11 cellular contexts compared by ENCODE assay signal in genomic region chr2:227608469-227609338, GRCh38. TPM values are rescaled to one million over a fixed set of nuclear protein-coding genes. Genes with fewer than 3 reads are reported as not detected.
DNase-seq lines count a peak whose midpoint lies in the region; ATAC-seq and TF ChIP-seq lines count a peak whose summit lies in the region.
"Had no signal": no experiment of that assay in that cellular context is flagged by ENCODE, and none has a peak within 500 bp of the region (broad histone marks: within the 10 kb centered on the region; RNA-seq: fewer than 3 reads in every experiment).

No MANE protein-coding gene starts in this region.

- H2BK15ac ChIP-seq in mesendoderm (replicated peaks; ENCODE audit: low read depth): no peak overlapping the region

- no peak overlapping the region for H3K4me3 Mint-ChIP-seq in activated T-cell treated with anti-CD3 and anti-CD28 coated beads, Interleukin-2, amount 50 U/mL, for 72 hours
- H3K4me3 Mint-ChIP-seq: activated naive CD4-positive, alpha-beta T cell treated with anti-CD3 and anti-CD28 coated beads, Interleukin-2, amount 10 ng/mL, durations not matched to agents 7 days and 5 days; CD4-positive, CD25-positive, alpha-beta regulatory T cell had no signal

- H3K79me1 ChIP-seq in mesendoderm (ENCODE audit: low read length): no peaks in the 10 kb centered on the region

- H3K36me3 Mint-ChIP-seq in activated T-cell treated with anti-CD3 and anti-CD28 coated beads, Interleukin-2, amount 50 U/mL, for 72 hours (ENCODE audit: insufficient read depth in 2 of 2): no peaks in the 10 kb centered on the region
- H3K36me3 Mint-ChIP-seq in activated naive CD4-positive, alpha-beta T cell treated with anti-CD3 and anti-CD28 coated beads, Interleukin-2, amount 50 U/mL, for 72 hours: no peaks in the 10 kb centered on the region
- H3K36me3 Mint-ChIP-seq: activated naive CD4-positive, alpha-beta T cell treated with anti-CD3 and anti-CD28 coated beads, Interleukin-2, amount 10 ng/mL, durations not matched to agents 7 days and 5 days; CD4-positive, CD25-positive, alpha-beta regulatory T cell had no signal

- H3K4me1 Mint-ChIP-seq in activated T-cell treated with anti-CD3 and anti-CD28 coated beads, Interleukin-2, amount 50 U/mL, for 72 hours (ENCODE audit: low read depth): peaks cover 7% of the 10 kb centered on the region

- no peak overlapping the region for H3K4me2 ChIP-seq in mesendoderm (ENCODE audit: low read length)

- H3K56ac ChIP-seq in mesendoderm (ENCODE audit: low read length): no peak overlapping the region

- no peak overlapping the region for H3K27ac ChIP-seq in mesendoderm (ENCODE audit: low read depth, low read length)

- WGBS in mesendoderm (ENCODE audit: extremely low coverage, insufficient coverage, low lambda C conversion rate): no CpG with 5 or more reads among the region's 16 CpGs

- H3K27me3 ChIP-seq in mesendoderm (ENCODE audit: insufficient read depth, low read length, poor library complexity): no peaks in the 10 kb centered on the region

- H3K36me3 ChIP-seq in mesendoderm (ENCODE audit: control insufficient read depth, insufficient read depth, low read length): no peaks in the 10 kb centered on the region

- H3K23ac ChIP-seq in mesendoderm (ENCODE audit: low read length): no peak overlapping the region

- H3K27me3 Mint-ChIP-seq in activated T-cell treated with anti-CD3 and anti-CD28 coated beads, Interleukin-2, amount 50 U/mL, for 72 hours (ENCODE audit: low read depth): peaks cover 44% of the 10 kb centered on the region

- no peak overlapping the region for H3K9ac ChIP-seq in mesendoderm (ENCODE audit: low read length)

- no peaks in the 10 kb centered on the region for H3K9me3 Mint-ChIP-seq in activated T-cell treated with anti-CD3 and anti-CD28 coated beads, Interleukin-2, amount 50 U/mL, for 72 hours
- no peaks in the 10 kb centered on the region for H3K9me3 Mint-ChIP-seq in activated naive CD4-positive, alpha-beta T cell treated with anti-CD3 and anti-CD28 coated beads, Interleukin-2, amount 50 U/mL, for 72 hours
- H3K9me3 Mint-ChIP-seq: activated naive CD4-positive, alpha-beta T cell treated with anti-CD3 and anti-CD28 coated beads, Interleukin-2, amount 10 ng/mL, durations not matched to agents 7 days and 5 days; CD4-positive, CD25-positive, alpha-beta regulatory T cell had no signal

- no peak overlapping the region for H4K8ac ChIP-seq in mesendoderm (ENCODE audit: low read depth, low read length)

- H3K79me2 ChIP-seq in mesendoderm (ENCODE audit: control insufficient read depth, insufficient read depth, low read length): no peaks in the 10 kb centered on the region

- no peak overlapping the region for H4K5ac ChIP-seq in mesendoderm (ENCODE audit: low read length)

- peak overlapping the region; percentile 81 for H3K27ac Mint-ChIP-seq in activated T-cell treated with anti-CD3 and anti-CD28 coated beads, Interleukin-2, amount 50 U/mL, for 72 hours
- H3K27ac Mint-ChIP-seq in activated naive CD4-positive, alpha-beta T cell treated with anti-CD3 and anti-CD28 coated beads, Interleukin-2, amount 50 U/mL, for 72 hours: no peak overlapping the region
- H3K27ac Mint-ChIP-seq: activated naive CD4-positive, alpha-beta T cell treated with anti-CD3 and anti-CD28 coated beads, Interleukin-2, amount 10 ng/mL, durations not matched to agents 7 days and 5 days; CD4-positive, CD25-positive, alpha-beta regulatory T cell had no signal

- no peak overlapping the region for H3K4ac ChIP-seq in mesendoderm (ENCODE audit: low read depth, low read length)

- intact Hi-C loops in left ventricle myocardium superior (cut with micrococcal nuclease) (no loop called here), cardiac septum (cut with DNase I) (no loop called here)

- no peak overlapping the region for H2BK5ac ChIP-seq in mesendoderm (ENCODE audit: low read length)

- no peaks in the 10 kb centered on the region for H3K4me1 ChIP-seq in mesendoderm (ENCODE audit: control insufficient read depth, low read depth, low read length)

- no peak overlapping the region for H3K4me3 ChIP-seq in mesendoderm (ENCODE audit: low read length)

- H3K18ac ChIP-seq in mesendoderm (ENCODE audit: low read length): no peak overlapping the region

- H2AK5ac ChIP-seq in mesendoderm (ENCODE audit: low read length): no peak overlapping the region

- ATAC-seq in left ventricle myocardium superior: peak; percentile 35
- ATAC-seq in HG03571 (IDR thresholded peaks at IDR 0.05; ENCODE audit: unreplicated experiment): peak; percentile 56
- peak in 1 of 2 donors; percentile 36 for ATAC-seq in activated T-cell treated with anti-CD3 and anti-CD28 coated beads, Interleukin-2, amount 50 U/mL, for 72 hours (replicated peaks in 1 of 2)
- no peak for ATAC-seq in SK-N-SH treated with all-trans-retinoic acid at 6 μM for 48 hours
- no peak for ATAC-seq in activated naive CD4-positive, alpha-beta T cell treated with anti-CD3 and anti-CD28 coated beads, Interleukin-2, amount 50 U/mL, for 72 hours
- ATAC-seq: HCT116 had no signal

- no peak for DNase-seq in left ventricle myocardium superior
- no peak for DNase-seq in cardiac septum (ENCODE audit: low spot score)
- DNase-seq in activated T-cell treated with anti-CD3 and anti-CD28 coated beads, Interleukin-2, amount 50 U/mL, for 72 hours: peak in 1 of 2 donors; percentile 5
- DNase-seq in mesendoderm: no peak
- no peak for DNase-seq in SW 1271 (lab: John Stamatoyannopoulos, UW)
- no peak for DNase-seq in activated naive CD4-positive, alpha-beta T cell treated with anti-CD3 and anti-CD28 coated beads, Interleukin-2, amount 50 U/mL, for 72 hours (ENCODE audit: low spot score in 2 of 2)
- DNase-seq: activated naive CD4-positive, alpha-beta T cell treated with anti-CD3 and anti-CD28 coated beads, Interleukin-2, amount 10 ng/mL, durations not matched to agents 7 days and 5 days; CD4-positive, CD25-positive, alpha-beta regulatory T cell had no signal

- no peak overlapping the region for H2BK120ac ChIP-seq in mesendoderm (ENCODE audit: low read depth, low read length)

TF ChIP-seq in SK-N-SH treated with all-trans-retinoic acid at 6 μM for 48 hours, 23 proteins besides CTCF, POLR2A, EP300 and RAD21:
- TF ChIP-seq TOX (CRISPR knock-in tag; IDR thresholded peaks at IDR 0.05; ENCODE audit: borderline replicate concordance): no peak
- TF ChIP-seq ZNF565 (CRISPR knock-in tag; conservative IDR thresholded peaks at IDR 0.05; ENCODE audit: low read depth): no peak
- no peak for TF ChIP-seq PPARA (CRISPR knock-in tag; IDR thresholded peaks at IDR 0.05; ENCODE audit: borderline replicate concordance)
- no peak for TF ChIP-seq BACH2 (CRISPR knock-in tag; IDR thresholded peaks at IDR 0.05; ENCODE audit: borderline replicate concordance)
- no peak for TF ChIP-seq SNAI2 (CRISPR knock-in tag; IDR thresholded peaks at IDR 0.05)
- TF ChIP-seq ESRRG (CRISPR knock-in tag; IDR thresholded peaks at IDR 0.05): no peak
- no peak for TF ChIP-seq TCF4 (CRISPR knock-in tag; IDR thresholded peaks at IDR 0.05; ENCODE audit: borderline replicate concordance)
- no peak for TF ChIP-seq ARNTL (CRISPR knock-in tag; IDR thresholded peaks at IDR 0.05; ENCODE audit: borderline replicate concordance, low read depth)
TF ChIP-seq in SK-N-SH treated with all-trans-retinoic acid at 6 μM for 48 hours: peak in this region for 0.

RNA-seq across cellular contexts. Expression of gene SCYGR3, which starts 5.9 kb away (rescaled TPM):
- total RNA-seq in left ventricle myocardium superior (not detected), cardiac septum (not detected)
- not detected for total RNA-seq in activated T-cell treated with anti-CD3 and anti-CD28 coated beads, Interleukin-2, amount 50 U/mL, for 72 hours
- polyA plus RNA-seq in mesendoderm (2013, experiment 1 of 2): not detected
- not detected for polyA plus RNA-seq in mesendoderm (2013, experiment 2 of 2)
- not detected for total RNA-seq in activated naive CD4-positive, alpha-beta T cell treated with anti-CD3 and anti-CD28 coated beads, Interleukin-2, amount 50 U/mL, for 72 hours
- total RNA-seq: CD4-positive, CD25-positive, alpha-beta regulatory T cell had no signal
- polyA plus RNA-seq: CD4-positive, CD25-positive, alpha-beta regulatory T cell had no signal

RNA-seq across cellular contexts. Expression of gene SCYGR4, which starts 8.6 kb away (rescaled TPM):
- total RNA-seq in left ventricle myocardium superior (not detected), cardiac septum (not detected)
- total RNA-seq in activated T-cell treated with anti-CD3 and anti-CD28 coated beads, Interleukin-2, amount 50 U/mL, for 72 hours: not detected
- polyA plus RNA-seq in mesendoderm (2013, experiment 1 of 2): not detected
- polyA plus RNA-seq in mesendoderm (2013, experiment 2 of 2): not detected
- total RNA-seq in activated naive CD4-positive, alpha-beta T cell treated with anti-CD3 and anti-CD28 coated beads, Interleukin-2, amount 50 U/mL, for 72 hours: not detected
- total RNA-seq: CD4-positive, CD25-positive, alpha-beta regulatory T cell had no signal
- polyA plus RNA-seq: CD4-positive, CD25-positive, alpha-beta regulatory T cell had no signal

RNA-seq across cellular contexts. Expression of gene SCYGR2, which starts 10.0 kb away (rescaled TPM):
- total RNA-seq in left ventricle myocardium superior (not detected), cardiac septum (not detected)
- not detected for total RNA-seq in activated T-cell treated with anti-CD3 and anti-CD28 coated beads, Interleukin-2, amount 50 U/mL, for 72 hours
- not detected for polyA plus RNA-seq in mesendoderm (2013, experiment 1 of 2)
- polyA plus RNA-seq in mesendoderm (2013, experiment 2 of 2): not detected
- not detected for total RNA-seq in activated naive CD4-positive, alpha-beta T cell treated with anti-CD3 and anti-CD28 coated beads, Interleukin-2, amount 50 U/mL, for 72 hours
- total RNA-seq: CD4-positive, CD25-positive, alpha-beta regulatory T cell had no signal
- polyA plus RNA-seq: CD4-positive, CD25-positive, alpha-beta regulatory T cell had no signal

RNA-seq across cellular contexts. Expression of gene SCYGR5, which starts 57.9 kb away (rescaled TPM):
- total RNA-seq in left ventricle myocardium superior (not detected), cardiac septum (not detected)
- not detected for total RNA-seq in activated T-cell treated with anti-CD3 and anti-CD28 coated beads, Interleukin-2, amount 50 U/mL, for 72 hours
- polyA plus RNA-seq in mesendoderm (2013, experiment 1 of 2): not detected
- not detected for polyA plus RNA-seq in mesendoderm (2013, experiment 2 of 2)
- total RNA-seq in activated naive CD4-positive, alpha-beta T cell treated with anti-CD3 and anti-CD28 coated beads, Interleukin-2, amount 50 U/mL, for 72 hours: not detected
- total RNA-seq: CD4-positive, CD25-positive, alpha-beta regulatory T cell had no signal
- polyA plus RNA-seq: CD4-positive, CD25-positive, alpha-beta regulatory T cell had no signal

Comparison
In these comparisons a context has a peak if more than half of its experiments do, and no peak if none do; other contexts are left out.
1. ATAC-seq: peak in left ventricle myocardium superior (single experiment) and HG03571 (single experiment); none in SK-N-SH treated with all-trans-retinoic acid at 6 μM for 48 hours (single experiment) and activated naive CD4-positive, alpha-beta T cell treated with anti-CD3 and anti-CD28 coated beads, Interleukin-2, amount 50 U/mL, for 72 hours (0 of 2).